8 cellular contexts compared by ENCODE assay signal in the genomic region with DNA sequence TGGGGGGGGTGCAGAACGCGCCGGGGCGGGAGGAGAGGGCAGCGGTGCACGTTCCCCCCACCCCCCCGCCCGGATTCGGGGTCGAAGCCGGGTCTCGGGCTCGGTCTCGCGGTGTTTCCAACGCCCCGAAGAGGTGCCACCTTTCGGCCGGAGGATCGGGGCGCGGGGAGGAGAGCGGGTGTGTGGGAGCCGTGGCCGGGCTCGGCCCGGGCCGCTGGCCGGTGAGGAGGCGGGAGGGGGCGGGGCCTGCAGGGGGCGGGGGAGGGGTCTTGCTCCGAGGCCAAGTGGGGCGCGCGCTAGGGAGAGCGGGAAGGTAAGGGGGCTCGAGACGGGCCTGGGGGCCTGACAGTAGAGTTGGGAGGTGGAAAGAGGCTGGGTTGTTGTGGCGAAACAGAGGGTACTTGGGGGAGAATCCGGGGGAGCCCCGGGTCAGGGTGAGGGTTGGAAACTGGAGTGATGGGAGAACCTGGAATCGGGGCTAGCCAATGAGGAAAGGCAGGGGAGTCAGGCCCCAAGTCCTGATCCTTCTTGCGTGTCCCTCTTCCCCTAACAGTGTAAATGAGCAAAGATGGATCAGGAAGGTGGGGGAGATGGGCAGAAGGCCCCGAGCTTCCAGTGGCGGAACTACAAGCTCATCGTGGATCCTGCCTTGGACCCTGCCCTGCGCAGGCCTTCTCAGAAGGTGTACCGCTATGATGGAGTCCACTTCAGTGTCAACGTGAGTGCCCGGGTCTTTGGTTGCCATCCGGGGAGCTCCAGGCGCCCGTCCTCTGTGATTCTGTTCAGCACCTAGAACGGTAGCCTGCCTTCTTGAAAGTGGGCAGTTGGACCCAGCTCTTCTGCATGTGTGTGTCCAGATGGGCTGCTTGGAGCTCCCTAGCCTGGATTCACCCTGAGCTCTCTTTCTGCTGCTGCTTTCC. TPM values are rescaled to one million over a fixed set of nuclear protein-coding genes. Genes with fewer than 3 reads are reported as not detected.
DNase-seq lines count a peak whose midpoint lies in the region; ATAC-seq and TF ChIP-seq lines count a peak whose summit lies in the region.

No MANE protein-coding gene starts in this region.

- H3K4me1 ChIP-seq in spleen = peaks cover 21 to 54% (median 34%) of the 10 kb centered on the region in 6 donors

- no peak for TF ChIP-seq POLR2A in spleen (IDR thresholded peaks at IDR 0.05)

- peaks cover 28% of the 10 kb centered on the region for H3K4me1 Mint-ChIP-seq in brain
- peaks cover 38 to 45% of the 10 kb centered on the region in 2 donors for H3K4me1 Mint-ChIP-seq in immature natural killer cell

- H3K27ac Mint-ChIP-seq in brain (peak overlapping the region; percentile 77 to 99 (median 93)), immature natural killer cell (peak overlapping the region; percentile 40 to 93 (median 88))

- H3K27me3 ChIP-seq in spleen (replicated peaks in 1 of 7) = no peaks in the 10 kb centered on the region

- 15 to 33% (median 20%) methylated on average over 25 to 55 of the region's 55 CpGs for WGBS in spleen, 5 donors

- intact Hi-C loops in Right ventricle myocardium inferior (cut with DNase I) (loop anchor here (5.0 to 10.0 kb wide), 2 partner anchors 74 to 916 kb away; a partner anchor contains a TSS), cardiac septum (cut with DNase I) (loop anchor here (5.0 to 10.0 kb wide), 3 partner anchors 114 to 916 kb away; a partner anchor contains a TSS), spleen (cut with DNase I; ENCODE audit: low total_unique reads) (no loop called here)

- no peak for TF ChIP-seq CTCF in brain (conservative IDR thresholded peaks at IDR 0.05)
- no peak for TF ChIP-seq CTCF in spleen (IDR thresholded peaks at IDR 0.05 in 8 of 11, conservative IDR thresholded peaks at IDR 0.05 in 3 of 11)

- peaks cover 43% of the 10 kb centered on the region for H3K36me3 Mint-ChIP-seq in brain
- peaks cover 17 to 29% (median 22%) of the 10 kb centered on the region in 3 donors for H3K36me3 Mint-ChIP-seq in immature natural killer cell

- H3K36me3 ChIP-seq in spleen = peaks cover 2 to 56% (median 44%) of the 10 kb centered on the region in 6 donors

- H3K4me3 ChIP-seq in spleen = peak overlapping the region; percentile 71 to 94 (median 81)

- no peaks in the 10 kb centered on the region for H3K9me3 Mint-ChIP-seq in brain
- no peaks in the 10 kb centered on the region for H3K9me3 Mint-ChIP-seq in immature natural killer cell

- peaks cover 3% of the 10 kb centered on the region for H3K27me3 Mint-ChIP-seq in brain
- H3K27me3 Mint-ChIP-seq in immature natural killer cell (ENCODE audit: low read depth in 3 of 3) = peaks cover 15 to 24% (median 22%) of the 10 kb centered on the region in 3 donors

- H3K4me3 Mint-ChIP-seq in brain (peak overlapping the region; percentile 94 to 97 (median 95)), immature natural killer cell (peak overlapping the region; percentile 83 to 92 (median 88))

- ATAC-seq in Right ventricle myocardium inferior (no peak), HG02623 (IDR thresholded peaks at IDR 0.05; ENCODE audit: unreplicated experiment) (peak; percentile 25)

- peak; percentile 83 for DNase-seq in Right ventricle myocardium inferior (ENCODE audit: missing footprints)
- DNase-seq in cardiac septum (ENCODE audit: low spot score) = no peak
- DNase-seq in NCI-H69 (lab: John Stamatoyannopoulos, UW) = peak; percentile 84
- DNase-seq in immature natural killer cell = no peak
- peak; percentile 91 for DNase-seq in spleen
- no peak for DNase-seq in NCI-H187 treated with DMSO at 0.1 percent for 48 hours (lab: John Stamatoyannopoulos, UW)

- H3K27ac ChIP-seq in spleen = peak overlapping the region; percentile 96 to 100 (median 98)

- H3K9me3 ChIP-seq in spleen = no peaks in the 10 kb centered on the region

RNA-seq across cellular contexts. Expression of a gene that starts 0.9 kb away (rescaled TPM):
- total RNA-seq in Right ventricle myocardium inferior (9.4 TPM), cardiac septum (9.6 TPM), spleen (10 to 100 TPM; 10.1 to 24.9 (median 19.8) TPM)
- polyA plus RNA-seq in brain (ENCODE audit: insufficient read depth, low read depth, low replicate concordance) (23.0 TPM), immature natural killer cell (1 to 10 TPM in 2 of 3 donors, not detected in 1; 1.8 to 2.4 TPM), spleen (10 to 100 TPM in 1 of 3 donors, 1 to 10 TPM in 2; 4.8 to 15.0 (median 8.8) TPM)

RNA-seq across cellular contexts. Expression of a gene that starts 9.6 kb away (rescaled TPM):
- 11.4 TPM for total RNA-seq in Right ventricle myocardium inferior
- total RNA-seq in cardiac septum = 9.5 TPM
- 6.4 TPM for polyA plus RNA-seq in brain (ENCODE audit: insufficient read depth, low read depth, low replicate concordance)
- polyA plus RNA-seq in immature natural killer cell = 10 to 100 TPM; 31.4 to 50.0 (median 40.3) TPM
- 10 to 100 TPM; 20.7 to 44.8 (median 29.8) TPM for total RNA-seq in spleen
- polyA plus RNA-seq in spleen = 10 to 100 TPM; 22.2 to 26.2 (median 22.5) TPM

RNA-seq across cellular contexts. Expression of a gene that starts 26.6 kb away (rescaled TPM):
- total RNA-seq in Right ventricle myocardium inferior (7.0 TPM), cardiac septum (5.4 TPM), spleen (10 to 100 TPM; 11.0 to 24.5 (median 18.6) TPM)
- polyA plus RNA-seq in brain (ENCODE audit: insufficient read depth, low read depth, low replicate concordance) (7.4 TPM), immature natural killer cell (not detected), spleen (10 to 100 TPM in 1 of 3 donors, 1 to 10 TPM in 2; 5.3 to 19.4 (median 6.7) TPM)

RNA-seq across cellular contexts. Expression of a gene that starts 35.1 kb away (rescaled TPM):
- 6.3 TPM for total RNA-seq in Right ventricle myocardium inferior
- 8.0 TPM for total RNA-seq in cardiac septum
- polyA plus RNA-seq in brain (ENCODE audit: insufficient read depth, low read depth, low replicate concordance) = 24.3 TPM
- 1 to 10 TPM in 1 of 3 donors, under 1 TPM in 2; 0.18 to 1.1 (median 0.22) TPM for polyA plus RNA-seq in immature natural killer cell
- total RNA-seq in spleen = 10 to 100 TPM; 12.4 to 21.0 (median 17.8) TPM
- 10 to 100 TPM in 1 of 3 donors, 1 to 10 TPM in 2; 4.3 to 24.7 (median 5.5) TPM for polyA plus RNA-seq in spleen

RNA-seq across cellular contexts. Expression of a gene that starts 52.0 kb away (rescaled TPM):
- total RNA-seq in Right ventricle myocardium inferior (0.41 TPM), cardiac septum (1.6 TPM), spleen (1 to 10 TPM in 5 of 7 donors, under 1 TPM in 2; 0.46 to 4.2 (median 1.8) TPM)
- polyA plus RNA-seq in brain (ENCODE audit: insufficient read depth, low read depth, low replicate concordance) (38.2 TPM), immature natural killer cell (not detected), spleen (1 to 10 TPM in 1 of 3 donors, under 1 TPM in 2; 0.29 to 1.2 (median 0.43) TPM)

Comparison
In these comparisons a context has a peak if more than half of its experiments do, and no peak if none do; other contexts are left out.
1. DNase-seq: peak in Right ventricle myocardium inferior (single experiment), NCI-H69 (single experiment) and spleen (single experiment); none in cardiac septum (single experiment), immature natural killer cell (0 of 3) and NCI-H187 treated with DMSO at 0.1 percent for 48 hours (single experiment).